Comparison of ENCODE assay signal across 10 cellular contexts in genomic region chr3:172407872-172408271, GRCh38. TPM values are rescaled to one million over a fixed set of nuclear protein-coding genes. Genes with fewer than 3 reads are reported as not detected.
"Had no signal": no experiment of that assay in that cellular context is flagged by ENCODE, and none has a peak within 500 bp of the region (broad histone marks: within the 10 kb centered on the region; RNA-seq: fewer than 3 reads in every experiment).

No MANE protein-coding gene starts in this region.

- H3K4me1 Mint-ChIP-seq: IgD-negative memory B cell had no signal

- DNase-seq: IMR-90, KBM-7, KG1 had no signal

- H3K4me3 ChIP-seq: K562 had no signal

- FAIRE-seq: HTR-8/SVneo, K562 had no signal

- H3K27ac Mint-ChIP-seq: IgD-negative memory B cell had no signal

- H3K36me3 Mint-ChIP-seq: IgD-negative memory B cell had no signal

- H3K27me3 Mint-ChIP-seq: IgD-negative memory B cell had no signal

- H3K4me3 Mint-ChIP-seq: IgD-negative memory B cell had no signal

- H3K4me2 ChIP-seq: KMS-11 had no signal

- H3K9ac ChIP-seq: KMS-11 had no signal

- H3K27ac ChIP-seq: HL-60, KMS-11 had no signal

- ATAC-seq: K562 had no signal

RNA-seq across cellular contexts. Expression of gene GHSR, which starts 40.4 kb away (rescaled TPM):
- total RNA-seq: HT-29, HT1080, IMR-90, K562 had no signal
- polyA plus RNA-seq: IgD-negative memory B cell, IMR-90, K562 had no signal
